ENCODE assay signal across 9 cellular contexts in the genomic region with DNA sequence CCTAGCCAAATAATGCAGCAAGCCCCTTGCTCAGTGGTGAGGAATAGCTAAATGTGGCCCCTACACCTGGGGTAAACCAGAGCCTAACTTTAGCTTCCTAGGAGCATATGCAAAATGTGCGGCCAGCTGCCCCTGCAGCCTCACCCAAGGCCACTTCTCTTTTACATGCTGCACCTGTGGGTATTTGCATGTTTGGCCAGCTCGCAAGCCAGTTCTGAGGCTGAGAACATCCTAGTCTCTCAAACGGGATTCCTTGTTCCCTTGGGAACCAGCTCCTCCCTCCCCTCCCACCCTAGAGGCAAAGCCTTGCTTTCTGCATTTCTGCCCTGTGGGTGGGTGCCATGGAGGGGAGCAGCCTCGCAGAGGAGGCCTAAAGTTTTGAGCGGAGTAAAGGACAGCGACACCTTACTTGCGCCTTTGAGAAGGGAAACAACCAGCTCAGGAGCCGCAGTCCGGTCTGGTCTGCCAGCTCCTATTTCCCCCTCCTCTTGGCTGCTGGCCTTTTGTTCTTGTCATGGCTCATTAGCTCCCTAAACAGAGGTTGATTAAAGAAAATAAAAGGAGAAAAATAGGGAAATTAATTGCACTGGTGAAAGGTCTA.
A peak's percentile ranks its signal among the peaks of the same experiment; 100 is the strongest.
DNase-seq lines count a peak whose midpoint lies in the region; ATAC-seq and TF ChIP-seq lines count a peak whose summit lies in the region.
"Had no signal": no experiment of that assay in that cellular context is flagged by ENCODE, and none has a peak within 500 bp of the region (broad histone marks: within the 10 kb centered on the region; RNA-seq: fewer than 3 reads in every experiment).

No MANE protein-coding gene starts in this region.

- no peaks in the 10 kb centered on the region for H3K36me3 ChIP-seq in prostate gland

- TF ChIP-seq POLR2A in lower leg skin (IDR thresholded peaks at IDR 0.05) (no peak), prostate gland (IDR thresholded peaks at IDR 0.05) (no peak)

- H3K4me1 ChIP-seq in prostate gland (replicated peaks), result no peaks in the 10 kb centered on the region

- intact Hi-C loops in lower leg skin (cut with DNase I; ENCODE audit: low total_unique reads), result no loop called here
- intact Hi-C loops in prostate gland (cut with DNase I), result no loop called here

- no peaks in the 10 kb centered on the region for H3K27me3 ChIP-seq in prostate gland (replicated peaks; ENCODE audit: insufficient read depth)

- TF ChIP-seq CTCF in lower leg skin (IDR thresholded peaks at IDR 0.05) (no peak), prostate gland (IDR thresholded peaks at IDR 0.05) (no peak)

- 53 to 59% methylated on average over 9 of the region's 9 CpGs for WGBS in lower leg skin, 2 donors
- 22% methylated on average over 9 of the region's 9 CpGs for WGBS in prostate gland

- no peak overlapping the region for H3K27ac ChIP-seq in prostate gland

- ATAC-seq in GM19324 (IDR thresholded peaks at IDR 0.05; ENCODE audit: low FRiP score, unreplicated experiment), result peak; percentile 87
- peak; percentile 88 for ATAC-seq in HG02885 (IDR thresholded peaks at IDR 0.05; ENCODE audit: poor library complexity, unreplicated experiment)

- DNase-seq in NCI-H524 (lab: John Stamatoyannopoulos, UW), result peak; percentile 67 to 88
- DNase-seq in renal cortical epithelial cell (ENCODE audit: low read depth), result peak; percentile 77
- no peak for DNase-seq in pons (ENCODE audit: low spot score)
- no peak for DNase-seq in lower leg skin (ENCODE audit: low spot score in 2 of 2)
- no peak for DNase-seq in prostate gland (ENCODE audit: low spot score)
- DNase-seq in NCI-H2196 (lab: John Stamatoyannopoulos, UW; ENCODE audit: unreplicated experiment), result no peak
- DNase-seq: T-helper 9 cell had no signal

- no peak overlapping the region for H3K4me3 ChIP-seq in lower leg skin (ENCODE audit: low read depth, poor library complexity, severe bottlenecking)
- H3K4me3 ChIP-seq in prostate gland, result no peak overlapping the region

- no peaks in the 10 kb centered on the region for H3K9me3 ChIP-seq in prostate gland

Comparison
In these comparisons a context has a peak if more than half of its experiments do, and no peak if none do; other contexts are left out.
1. DNase-seq: peak in NCI-H524 (2 of 2) and renal cortical epithelial cell (single experiment); none in pons (single experiment), lower leg skin (0 of 2), prostate gland (single experiment) and NCI-H2196 (single experiment).